Comparison of ENCODE assay signal across 8 cellular contexts in the genomic region with DNA sequence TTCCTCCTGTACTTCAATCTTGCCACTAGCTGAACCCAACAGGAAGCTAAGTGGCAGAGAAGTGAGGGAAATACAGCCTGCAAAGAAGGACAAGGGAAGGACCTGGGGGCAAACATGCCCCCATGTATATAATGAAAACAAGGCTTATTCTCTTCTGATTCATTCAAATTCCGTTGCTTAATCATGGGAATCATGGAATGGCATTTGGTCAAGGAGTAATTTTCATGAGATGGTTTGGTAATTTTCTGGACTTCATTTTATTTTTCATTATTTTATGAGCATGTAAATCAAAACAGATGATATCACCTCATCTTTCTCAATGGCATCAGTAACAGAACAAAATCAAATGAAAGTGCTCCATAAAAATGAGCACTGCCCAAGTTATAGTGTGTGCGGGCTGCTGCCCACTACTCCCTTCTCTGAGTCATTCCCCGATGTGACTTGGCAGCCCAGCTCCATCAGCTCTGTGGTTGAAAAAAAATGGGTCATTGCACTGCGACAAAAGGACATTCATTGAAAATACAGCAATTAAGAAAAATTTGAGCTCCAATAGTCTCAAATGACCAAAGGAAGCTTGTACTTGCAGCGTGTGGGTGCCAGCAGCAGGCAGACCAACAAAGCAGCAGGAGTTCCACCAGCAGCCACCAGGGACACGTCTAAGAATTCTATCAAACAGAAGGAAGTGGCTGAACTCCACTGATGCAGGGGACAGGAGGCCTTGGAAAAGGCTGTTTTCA.
DNase-seq lines count a peak whose midpoint lies in the region; ATAC-seq and TF ChIP-seq lines count a peak whose summit lies in the region.

No MANE protein-coding gene starts in this region.

- peak overlapping the region; percentile 9 for H3K4me3 Mint-ChIP-seq in activated B cell treated with CpG ODN at 0.5 μM for 24 hours

- H3K4me1 Mint-ChIP-seq in activated B cell treated with CpG ODN at 0.5 μM for 24 hours: peaks cover 26% of the 10 kb centered on the region

- CTCF ChIA-PET in activated B cell treated with CpG ODN at 0.5 μM for 24 hours (lab: Charles Lee): interaction anchor here (0.8 to 1.5 kb wide), 2 partner anchors 76 to 267 kb away, joined by 3 to 5 read pairs; no protein-coding TSS in a partner anchor

- H3K27me3 Mint-ChIP-seq in activated B cell treated with CpG ODN at 0.5 μM for 24 hours: no peaks in the 10 kb centered on the region

- no peak overlapping the region for H3K27ac Mint-ChIP-seq in activated B cell treated with CpG ODN at 0.5 μM for 24 hours

- no peaks in the 10 kb centered on the region for H3K36me3 Mint-ChIP-seq in activated B cell treated with CpG ODN at 0.5 μM for 24 hours (ENCODE audit: low read depth)

- ATAC-seq in activated B cell treated with CpG ODN at 0.5 μM for 24 hours (ENCODE audit: low read depth) (peak; percentile 71), GM19455 (IDR thresholded peaks at IDR 0.05; ENCODE audit: unreplicated experiment) (no peak), GM18858 (IDR thresholded peaks at IDR 0.05; ENCODE audit: unreplicated experiment) (no peak)

- POLR2A ChIA-PET in activated B cell treated with CpG ODN at 0.5 μM for 24 hours (lab: Charles Lee): interaction anchor here (0.6 kb wide), 1 partner anchor 31 kb away, joined by 5 read pairs; no protein-coding TSS in a partner anchor

- intact Hi-C loops in activated B cell treated with CpG ODN at 0.5 μM for 24 hours (cut with micrococcal nuclease): loop anchor here (2.0 kb wide), 1 partner anchor 84 kb away; a partner anchor contains a TSS

- DNase-seq in DMS53 (lab: John Stamatoyannopoulos, UW) (peak; percentile 52), HuH-7.5 (ENCODE audit: low spot score) (peak; percentile 10), activated B cell treated with CpG ODN at 0.5 μM for 24 hours (no peak), glomerular visceral epithelial cell (ENCODE audit: extremely low spot score) (peak; percentile 36), putamen (ENCODE audit: low spot score) (peak; percentile 70), ureter (ENCODE audit: low spot score) (no peak)

- TF ChIP-seq CTCF in activated B cell treated with CpG ODN at 0.5 μM for 24 hours (IDR thresholded peaks at IDR 0.05): peak; percentile 17

- peaks cover 2% of the 10 kb centered on the region for H3K9me3 Mint-ChIP-seq in activated B cell treated with CpG ODN at 0.5 μM for 24 hours

Comparison
In these comparisons a context has a peak if more than half of its experiments do, and no peak if none do; other contexts are left out.
1. DNase-seq: peak in DMS53 (single experiment), HuH-7.5 (single experiment), glomerular visceral epithelial cell (single experiment) and putamen (single experiment); none in activated B cell treated with CpG ODN at 0.5 μM for 24 hours (single experiment) and ureter (single experiment).